ENCODE assay signal across 8 cellular contexts in genomic region chr5:64690417-64691151, GRCh38. TPM values are rescaled to one million over a fixed set of nuclear protein-coding genes. Genes with fewer than 3 reads are reported as not detected.
DNase-seq lines count a peak whose midpoint lies in the region; ATAC-seq and TF ChIP-seq lines count a peak whose summit lies in the region.

Gene SHISAL2B (plus strand): TSS chr5:64690503. CDS start chr5:64690624, 121 bp downstream.

- TF ChIP-seq CTCF in cardiac muscle cell (IDR thresholded peaks at IDR 0.05; ENCODE audit: low read depth, low read length) (no peak), PC-9 (conservative IDR thresholded peaks at IDR 0.05) (no peak), epithelial cell of proximal tubule (conservative IDR thresholded peaks at IDR 0.05; ENCODE audit: low read depth, low read length) (no peak)
- TF ChIP-seq CTCF in CD4-positive, alpha-beta T cell (IDR thresholded peaks at IDR 0.05) = no peak

- H3K9me3 ChIP-seq in cardiac muscle cell (ENCODE audit: low read depth) = peaks cover 1% of the 10 kb centered on the region
- H3K9me3 ChIP-seq in PC-9 (ENCODE audit: insufficient read depth, low read depth) = no peaks in the 10 kb centered on the region
- H3K9me3 ChIP-seq in CD4-positive, alpha-beta T cell (ENCODE audit: control insufficient read depth, low read length) = no peaks in the 10 kb centered on the region

- no peak within 1 kb of the TSS for H3K4me2 ChIP-seq in PC-9

- no peaks in the 10 kb centered on the region for H3K4me1 Mint-ChIP-seq in CD4-positive, alpha-beta T cell (ENCODE audit: low read depth)

- H3K4me1 ChIP-seq in cardiac muscle cell (ENCODE audit: low read depth) = no peaks in the 10 kb centered on the region
- no peaks in the 10 kb centered on the region for H3K4me1 ChIP-seq in PC-9 (replicated peaks; ENCODE audit: insufficient read depth)

- CTCF ChIA-PET in PC-9 (lab: Charles Lee) = no interaction called here
- CTCF ChIA-PET in CD4-positive, alpha-beta T cell (lab: Charles Lee) = no interaction called here

- 0 out of 2 replicates have a peak within 1 kb of the TSS, but pooled peaks have one; percentile 48 for H2AFZ ChIP-seq in PC-9

- H3K4me3 ChIP-seq in cardiac muscle cell (peak within 1 kb of the TSS; percentile 44), PC-9 (no peak within 1 kb of the TSS), epithelial cell of proximal tubule (ENCODE audit: low read depth, low read length) (peak within 1 kb of the TSS; percentile 53)

- H3K27ac ChIP-seq in cardiac muscle cell (no peak within 1 kb of the TSS), PC-9 (no peak within 1 kb of the TSS)
- H3K27ac ChIP-seq in CD4-positive, alpha-beta T cell (ENCODE audit: low read depth, low read length) = no peak within 1 kb of the TSS

- no peak within 1 kb of the TSS for H3K27ac Mint-ChIP-seq in CD4-positive, alpha-beta T cell

- H3K9me3 Mint-ChIP-seq in CD4-positive, alpha-beta T cell = peaks cover 2% of the 10 kb centered on the region

- peak; percentile 35 to 61 for DNase-seq in cardiac muscle cell (ENCODE audit: low read depth in 1 of 2, low spot score in 1 of 2)
- no peak for DNase-seq in Right ventricle myocardium superior
- no peak for DNase-seq in PC-9
- no peak for DNase-seq in epithelial cell of proximal tubule (ENCODE audit: low read depth)
- peak; percentile 1 for DNase-seq in occipital lobe (lab: John Stamatoyannopoulos, UW)
- DNase-seq in CD4-positive, alpha-beta T cell = no peak

- H3K36me3 ChIP-seq in cardiac muscle cell (no peaks in the 10 kb centered on the region), PC-9 (ENCODE audit: low read depth) (no peaks in the 10 kb centered on the region)

- POLR2A ChIA-PET in PC-9 (lab: Charles Lee; ENCODE audit: unreplicated experiment) = no interaction called here
- POLR2A ChIA-PET in CD4-positive, alpha-beta T cell (lab: Charles Lee) = no interaction called here

- intact Hi-C loops in Right ventricle myocardium superior (cut with DNase I) (no loop called here), PC-9 (cut with micrococcal nuclease; ENCODE audit: unreplicated experiment) (no loop called here)
- intact Hi-C loops in CD4-positive, alpha-beta T cell (cut with DNase I, micrococcal nuclease) = no loop called here

- no peaks in the 10 kb centered on the region for H3F3A ChIP-seq in PC-9 (ENCODE audit: insufficient read depth, low read depth)

- no peaks in the 10 kb centered on the region for H3K79me2 ChIP-seq in PC-9 (ENCODE audit: low read depth)

- H3K4me3 Mint-ChIP-seq in CD4-positive, alpha-beta T cell = no peak within 1 kb of the TSS

- BruUV-seq in PC-9 (replicated peaks; lab: Mats Ljungman, UMichigan) = no TSS peak

- H3K9me2 ChIP-seq in PC-9 (ENCODE audit: insufficient read depth) = no peaks in the 10 kb centered on the region

- H3K27me3 ChIP-seq in cardiac muscle cell (no peaks in the 10 kb centered on the region), PC-9 (ENCODE audit: insufficient read depth, low read depth) (no peaks in the 10 kb centered on the region; the same call in 1 of the 2 replicates)
- H3K27me3 ChIP-seq in CD4-positive, alpha-beta T cell (ENCODE audit: control insufficient read depth, insufficient read depth, low read length) = peaks cover 46% of the 10 kb centered on the region

- no peak for ATAC-seq in Right ventricle myocardium superior (ENCODE audit: poor library complexity)
- no peak for ATAC-seq in HG03135 (IDR thresholded peaks at IDR 0.05; ENCODE audit: unreplicated experiment)
- ATAC-seq in CD4-positive, alpha-beta T cell (ENCODE audit: poor library complexity) = no peak
- no peak for ATAC-seq in GM18873 (IDR thresholded peaks at IDR 0.05; ENCODE audit: low FRiP score, unreplicated experiment)

- no peaks in the 10 kb centered on the region for H4K20me1 ChIP-seq in PC-9 (ENCODE audit: insufficient read depth)

- H3K36me3 Mint-ChIP-seq in CD4-positive, alpha-beta T cell (ENCODE audit: low read depth) = no peaks in the 10 kb centered on the region

- H3K27me3 Mint-ChIP-seq in CD4-positive, alpha-beta T cell = peaks cover 67% of the 10 kb centered on the region

RNA-seq across cellular contexts. Expression of gene SHISAL2B, which starts in this region (rescaled TPM):
- total RNA-seq in cardiac muscle cell (1.9 TPM in 1 of 2 replicates, not detected in the other), Right ventricle myocardium superior (not detected), PC-9 (2021) (not detected in 2 replicates), epithelial cell of proximal tubule (not detected in 2 replicates), occipital lobe (not detected)
- 0.36 and 1.6 TPM in 2 replicates for polyA plus RNA-seq in cardiac muscle cell
- total RNA-seq in CD4-positive, alpha-beta T cell = not detected

Comparison
In these comparisons a context has a peak if more than half of its experiments do, and no peak if none do; other contexts are left out.
1. DNase-seq: peak in cardiac muscle cell (2 of 2); none in Right ventricle myocardium superior (single experiment), PC-9 (0 of 2), epithelial cell of proximal tubule (single experiment) and CD4-positive, alpha-beta T cell (0 of 10).
2. Peak in DNase-seq in occipital lobe; RNA of the gene not detected or under 1 TPM.